Comparison of ENCODE assay signal across 8 cellular contexts in the genomic region with DNA sequence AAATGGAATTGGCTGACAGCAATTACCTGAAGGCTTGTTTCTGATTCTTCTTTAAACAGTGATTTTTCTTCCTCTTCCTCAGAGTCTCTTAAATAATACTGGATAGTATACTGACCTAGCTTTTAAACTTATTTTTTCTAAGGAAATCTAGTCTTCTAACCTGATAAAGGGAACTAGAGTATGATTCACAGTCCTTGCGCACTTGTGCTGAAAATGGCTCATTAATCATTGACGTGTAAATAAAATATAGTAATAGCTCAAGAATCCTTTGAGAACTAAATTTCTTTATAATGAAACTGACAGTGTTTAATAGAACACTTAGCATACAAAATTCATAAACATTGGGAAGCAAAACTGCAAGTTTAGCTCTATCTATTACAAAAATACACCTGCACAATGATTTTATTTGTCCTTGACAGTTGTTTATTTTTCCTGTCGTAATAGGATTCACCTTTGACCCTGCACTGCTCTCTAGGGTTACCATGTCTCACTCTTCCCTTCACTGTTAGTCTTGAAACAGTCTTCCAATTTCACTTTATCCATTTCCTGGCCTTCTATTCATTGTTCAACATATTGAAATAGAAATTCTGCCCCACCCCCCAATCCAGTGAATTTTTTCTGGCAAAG.
DNase-seq lines count a peak whose midpoint lies in the region; ATAC-seq, FAIRE-seq and TF ChIP-seq lines count a peak whose summit lies in the region.
"Not testable (repeated sequence)": the region's sequence is repeated elsewhere in the genome, so short reads cannot be mapped to it uniquely, and the experiment has no call there.

No MANE protein-coding gene starts in this region.

- DNase-seq in Calu3 (peak; percentile 26), IMR-90 (peak; percentile 48), dermis blood vessel endothelial cell (peak; percentile 25), fibroblast of mammary gland (ENCODE audit: low read depth) (peak; percentile 27), HepG2 (ENCODE audit: low spot score) (peak; percentile 28), renal cortical epithelial cell (ENCODE audit: low read depth) (peak; percentile 70)
- DNase-seq in RWPE2 (ENCODE audit: low spot score); right cardiac atrium: not testable (repeated sequence)

- H4K5ac ChIP-seq in IMR-90 (ENCODE audit: low read depth, low read length) = not testable (repeated sequence)

- H3K27me3 ChIP-seq in IMR-90 (ENCODE audit: control insufficient read depth, insufficient read depth, low read length); RWPE2 (ENCODE audit: insufficient read depth, poor library complexity, severe bottlenecking); right cardiac atrium (ENCODE audit: control insufficient read depth, insufficient read depth); HepG2 (ENCODE audit: control insufficient read depth in 1 of 2, insufficient read depth in 2 of 2, low read length in 2 of 2): not testable (repeated sequence)

- H3K56ac ChIP-seq in IMR-90 (ENCODE audit: extremely low read depth, insufficient read depth, low read length) = not testable (repeated sequence)

- in situ Hi-C loops in IMR-90 (cut with MboI; ENCODE audit: low sequenced_read_pairs); HepG2 (cut with HindIII; ENCODE audit: extremely low pct_ligation_motif_present, low pct_unique_long_range_greater_than_20kb): not testable (repeated sequence)

- H4K20me1 ChIP-seq in IMR-90 (ENCODE audit: insufficient read depth, low read length); HepG2 (ENCODE audit: insufficient read depth, low read length): not testable (repeated sequence)

- not testable (repeated sequence) for H2BK120ac ChIP-seq in IMR-90 (ENCODE audit: low read depth, low read length)

- CTCF ChIA-PET in Calu3 (lab: Charles Lee) = interaction anchor here (0.6 to 1.3 kb wide), 7 partner anchors 9 to 320 kb away, joined by 3 to 6 read pairs (median 3); no protein-coding TSS in a partner anchor
- CTCF ChIA-PET in IMR-90 (lab: Yijun Ruan, JAX); HepG2 (lab: Yijun Ruan, JAX; ENCODE audit: low intra/inter-chr PET ratio, low total read pairs): not testable (repeated sequence)

- not testable (repeated sequence) for H2BK5ac ChIP-seq in IMR-90 (ENCODE audit: low read depth, low read length, poor library complexity, severe bottlenecking)

- H2AFZ ChIP-seq in IMR-90 (replicated peaks; ENCODE audit: low read length, poor library complexity); HepG2 (ENCODE audit: low read length): not testable (repeated sequence)

- H3K27ac Mint-ChIP-seq in Calu3 (ENCODE audit: unreplicated experiment) = peak overlapping the region; percentile 38

- H3K9me3 ChIP-seq in IMR-90 (ENCODE audit: control insufficient read depth, insufficient read depth, low read length); RWPE2 (ENCODE audit: severe bottlenecking); right cardiac atrium (ENCODE audit: control insufficient read depth, low read length); HepG2 (ENCODE audit: low read length): not testable (repeated sequence)

- ATAC-seq in IMR-90 (ENCODE audit: low read depth); right cardiac atrium: not testable (repeated sequence)
- ATAC-seq in RWPE2 (ENCODE audit: low read depth) = peak; percentile 44
- ATAC-seq in HepG2 = peak; percentile 70

- H3K36me3 ChIP-seq in IMR-90 (ENCODE audit: control insufficient read depth, insufficient read depth, low read length); RWPE2 (ENCODE audit: low read depth); HepG2 (replicated peaks in 1 of 2; ENCODE audit: control insufficient read depth in 1 of 2, insufficient read depth in 2 of 2, low read length in 2 of 2): not testable (repeated sequence)

- H3K4ac ChIP-seq in IMR-90 (ENCODE audit: low read depth, low read length) = not testable (repeated sequence)

- H3K27me3 Mint-ChIP-seq in Calu3 (ENCODE audit: unreplicated experiment) = not testable (repeated sequence)

- WGBS in IMR-90 (ENCODE audit: extremely low coverage in 2 of 2, insufficient read length in 1 of 2), 2 experiments = no CpG with 5 or more reads among the region's 3 CpGs
- 56% methylated on average over 3 of the region's 3 CpGs for WGBS in right cardiac atrium
- 53% methylated on average over 3 of the region's 3 CpGs for WGBS in HepG2 (ENCODE audit: low lambda C conversion rate)

- not testable (repeated sequence) for H3K79me2 ChIP-seq in HepG2 (ENCODE audit: insufficient read depth, low read length)

- intact Hi-C loops in Calu3 (cut with micrococcal nuclease; ENCODE audit: unreplicated experiment) (loop anchor here (2.0 to 10.0 kb wide), 2 partner anchors 35 to 109 kb away; no protein-coding TSS in a partner anchor), IMR-90 (cut with micrococcal nuclease) (loop anchor here (1.0 to 5.0 kb wide), 2 partner anchors 137 to 254 kb away; no protein-coding TSS in a partner anchor), HepG2 (cut with micrococcal nuclease; ENCODE audit: unreplicated experiment) (loop anchor here (10.0 kb wide), 1 partner anchor 249 kb away; the partner anchor contains the start of gene SYT2)
- intact Hi-C loops in right cardiac atrium (cut with DNase I) = not testable (repeated sequence)

- not testable (repeated sequence) for H3K4me2 ChIP-seq in IMR-90 (ENCODE audit: low read depth, low read length); HepG2 (ENCODE audit: low read depth, low read length)

- dilution Hi-C loops in IMR-90 (cut with HindIII; ENCODE audit: low sequenced_read_pairs, unreplicated experiment) = not testable (repeated sequence)

- not testable (repeated sequence) for BruUV-seq in Calu3 (replicated peaks; lab: Mats Ljungman, UMichigan); IMR-90 (replicated peaks; lab: Mats Ljungman, UMichigan); HepG2 (replicated peaks; lab: Mats Ljungman, UMichigan)

- not testable (repeated sequence) for H3K18ac ChIP-seq in IMR-90 (ENCODE audit: low read depth, low read length)

- not testable (repeated sequence) for H3K79me1 ChIP-seq in IMR-90 (ENCODE audit: low read depth in 1 of 2, low read length in 2 of 2)

- not testable (repeated sequence) for H3K36me3 Mint-ChIP-seq in Calu3 (ENCODE audit: insufficient read depth, unreplicated experiment)

- peak; percentile 34 for FAIRE-seq in HepG2 (lab: Jason Lieb, UNC)

- H4K8ac ChIP-seq in IMR-90 (ENCODE audit: low read depth in 2 of 2, low read length in 2 of 2) = not testable (repeated sequence)

- peaks cover 62% of the 10 kb centered on the region for H3K4me1 Mint-ChIP-seq in Calu3 (ENCODE audit: low read depth, unreplicated experiment)

- POLR2A ChIA-PET in IMR-90 (lab: Charles Lee; ENCODE audit: unreplicated experiment); HepG2 (lab: Yijun Ruan, JAX): not testable (repeated sequence)

- not testable (repeated sequence) for H4K91ac ChIP-seq in IMR-90 (ENCODE audit: insufficient read depth, low read depth, low read length)

- H3K9me3 Mint-ChIP-seq in Calu3 (ENCODE audit: low read depth, unreplicated experiment) = not testable (repeated sequence)

- not testable (repeated sequence) for H3K27ac ChIP-seq in IMR-90 (ENCODE audit: insufficient read depth, low read length); right cardiac atrium (ENCODE audit: low read length); HepG2 (ENCODE audit: extremely low read length, insufficient read depth, low read length)
- peak overlapping the region; percentile 49 for H3K27ac ChIP-seq in RWPE2 (ENCODE audit: poor library complexity, severe bottlenecking)

- H2AK5ac ChIP-seq in IMR-90 (ENCODE audit: low read depth, low read length) = not testable (repeated sequence)

- H2BK20ac ChIP-seq in IMR-90 (ENCODE audit: low read depth, low read length) = not testable (repeated sequence)

- H3K14ac ChIP-seq in IMR-90 (replicated peaks; ENCODE audit: low read depth, low read length) = not testable (repeated sequence)

- H3K23ac ChIP-seq in IMR-90 (ENCODE audit: low read depth, low read length) = not testable (repeated sequence)

- H3K4me3 ChIP-seq in IMR-90 (ENCODE audit: insufficient read depth, low read depth, low read length); RWPE2 (ENCODE audit: severe bottlenecking); fibroblast of mammary gland (ENCODE audit: control insufficient read depth, low read depth, low read length); HepG2 (replicated peaks in 1 of 3; ENCODE audit: insufficient read depth in 1 of 3, low read depth in 2 of 3, low read length in 3 of 3): not testable (repeated sequence)
- peak overlapping the region; percentile 50 for H3K4me3 ChIP-seq in right cardiac atrium (ENCODE audit: low read length)

- not testable (repeated sequence) for TF ChIP-seq RAD21 in IMR-90 (IDR thresholded peaks at IDR 0.05; ENCODE audit: low read length); HepG2 (CRISPR knock-in tag; IDR thresholded peaks at IDR 0.05)

- not testable (repeated sequence) for H3K9me1 ChIP-seq in IMR-90 (ENCODE audit: insufficient read depth, low read length)

- TF ChIP-seq CTCF in Calu3 (IDR thresholded peaks at IDR 0.05; ENCODE audit: unreplicated experiment); IMR-90 (conservative IDR thresholded peaks at IDR 0.05; ENCODE audit: low read depth, low read length); RWPE2 (IDR thresholded peaks at IDR 0.05; ENCODE audit: poor library complexity, severe bottlenecking); fibroblast of mammary gland (conservative IDR thresholded peaks at IDR 0.05; ENCODE audit: control insufficient read depth, insufficient read depth, low read depth, low read length); HepG2 (CRISPR knock-in tag; IDR thresholded peaks at IDR 0.05): not testable (repeated sequence)

- H2AK9ac ChIP-seq in IMR-90 (replicated peaks; ENCODE audit: low read depth, low read length, poor library complexity) = not testable (repeated sequence)

- H3K9ac ChIP-seq in IMR-90 (ENCODE audit: low read depth, low read length); HepG2 (ENCODE audit: insufficient read depth, low read depth, low read length): not testable (repeated sequence)

- H2BK15ac ChIP-seq in IMR-90 (ENCODE audit: low read depth, low read length) = not testable (repeated sequence)

- not testable (repeated sequence) for TF ChIP-seq EP300 in HepG2 (IDR thresholded peaks at IDR 0.05; ENCODE audit: low read depth in 2 of 2, low read length in 2 of 2); HepG2 (CRISPR knock-in tag; IDR thresholded peaks at IDR 0.05; ENCODE audit: borderline replicate concordance)

- TF ChIP-seq POLR2A in IMR-90 (IDR thresholded peaks at IDR 0.05; ENCODE audit: low read depth, low read length); HepG2 (IDR thresholded peaks at IDR 0.05; ENCODE audit: insufficient read depth in 1 of 2, low read depth in 2 of 2, low read length in 2 of 2): not testable (repeated sequence)

- H3K4me1 ChIP-seq in IMR-90 (ENCODE audit: control insufficient read depth, insufficient read depth, low read length); right cardiac atrium (ENCODE audit: control insufficient read depth, insufficient read depth, low read length): not testable (repeated sequence)
- peaks cover 17% of the 10 kb centered on the region for H3K4me1 ChIP-seq in RWPE2 (ENCODE audit: insufficient read depth, poor library complexity, severe bottlenecking)
- peaks cover 15% of the 10 kb centered on the region for H3K4me1 ChIP-seq in HepG2 (ENCODE audit: insufficient read depth, low read length)

- H3K4me3 Mint-ChIP-seq in Calu3 (ENCODE audit: low read depth, unreplicated experiment) = peak overlapping the region; percentile 32
